15 cellular contexts compared by ENCODE assay signal in the genomic region with DNA sequence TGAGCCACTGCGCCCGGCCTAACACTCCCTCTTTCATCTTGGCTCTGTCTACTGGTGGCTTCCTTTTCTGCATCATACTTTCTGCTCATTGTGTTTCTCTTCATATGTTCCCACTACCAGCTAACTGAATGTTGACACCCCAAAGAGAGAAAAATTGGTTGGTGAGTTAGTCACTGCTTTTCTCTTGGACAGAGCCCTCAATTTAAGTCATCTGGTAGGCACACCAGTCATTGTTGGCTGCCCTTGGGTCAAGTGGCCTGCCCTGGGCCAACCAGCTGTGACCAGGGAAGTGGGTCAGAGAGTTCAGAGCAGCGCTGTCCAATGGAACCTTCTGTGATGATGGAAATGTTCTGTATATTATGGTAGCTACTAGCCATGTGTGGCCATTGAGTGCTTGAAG. TPM values are rescaled to one million over a fixed set of nuclear protein-coding genes. Genes with fewer than 3 reads are reported as not detected.
DNase-seq lines count a peak whose midpoint lies in the region; ATAC-seq, FAIRE-seq and TF ChIP-seq lines count a peak whose summit lies in the region.
"Had no signal": no experiment of that assay in that cellular context is flagged by ENCODE, and none has a peak within 500 bp of the region (broad histone marks: within the 10 kb centered on the region; RNA-seq: fewer than 3 reads in every experiment).

No MANE protein-coding gene starts in this region.

- CTCF ChIA-PET in HepG2 (lab: Yijun Ruan, JAX; ENCODE audit: low intra/inter-chr PET ratio, low total read pairs) = no interaction called here

- intact Hi-C loops in spleen (cut with DNase I; ENCODE audit: low total_unique reads) = no loop called here
- intact Hi-C loops in HepG2 (cut with micrococcal nuclease; ENCODE audit: unreplicated experiment) = no loop called here

- POLR2A ChIA-PET in HepG2 (lab: Yijun Ruan, JAX) = interaction anchor here (1.2 kb wide), 1 partner anchor 12 kb away, joined by 3 read pairs; no protein-coding TSS in a partner anchor

- TF ChIP-seq EP300 in HepG2 (IDR thresholded peaks at IDR 0.05; ENCODE audit: low read depth in 2 of 2, low read length in 2 of 2) = no peak
- TF ChIP-seq EP300 in HepG2 (CRISPR knock-in tag; IDR thresholded peaks at IDR 0.05; ENCODE audit: borderline replicate concordance) = no peak

- H3K14ac ChIP-seq in mesenchymal stem cell (ENCODE audit: low read length in 2 of 2) = no peak overlapping the region

- H3K9ac ChIP-seq in mesenchymal stem cell (ENCODE audit: low read length) (no peak overlapping the region), HepG2 (ENCODE audit: insufficient read depth, low read depth, low read length) (no peak overlapping the region)
- H3K9ac ChIP-seq: BLaER1 treated with 17β-estradiol and CSF1 and Interleukin-3, amounts not matched to agents 10 nM and 100 nM; GM23248 had no signal

- no peak for TF ChIP-seq POLR2A in spleen (IDR thresholded peaks at IDR 0.05)
- TF ChIP-seq POLR2A in HepG2 (IDR thresholded peaks at IDR 0.05; ENCODE audit: insufficient read depth in 1 of 2, low read depth in 2 of 2, low read length in 2 of 2) = no peak

- peak overlapping the region; percentile 75 for H4K91ac ChIP-seq in mesenchymal stem cell (ENCODE audit: low read length)

- no peak for TF ChIP-seq CTCF in chondrocyte (IDR thresholded peaks at IDR 0.05)
- TF ChIP-seq CTCF in spleen (IDR thresholded peaks at IDR 0.05 in 8 of 11, conservative IDR thresholded peaks at IDR 0.05 in 3 of 11) = no peak
- no peak for TF ChIP-seq CTCF in WERI-Rb-1 (IDR thresholded peaks at IDR 0.05; ENCODE audit: low read depth, low read length)
- no peak for TF ChIP-seq CTCF in HepG2 (CRISPR knock-in tag; IDR thresholded peaks at IDR 0.05)

- H3K18ac ChIP-seq in mesenchymal stem cell (ENCODE audit: low read depth in 1 of 2, low read length in 2 of 2) = no peak overlapping the region

- H3K4me3 ChIP-seq in mesenchymal stem cell (ENCODE audit: insufficient read depth in 1 of 2, low read depth in 1 of 2, low read length in 2 of 2) (no peak overlapping the region), spleen (no peak overlapping the region), WERI-Rb-1 (ENCODE audit: low read depth, low read length) (no peak overlapping the region), HepG2 (replicated peaks in 1 of 3; ENCODE audit: insufficient read depth in 1 of 3, low read depth in 2 of 3, low read length in 3 of 3) (no peak overlapping the region)
- H3K4me3 ChIP-seq: BLaER1 treated with 17β-estradiol and CSF1 and Interleukin-3, amounts not matched to agents 10 nM and 100 nM; GM23248 had no signal

- BruUV-seq in HepG2 (replicated peaks; lab: Mats Ljungman, UMichigan) = no TSS peak

- no peak for ATAC-seq in activated naive CD8-positive, alpha-beta T cell treated with anti-CD3 and anti-CD28 coated beads, Interleukin-2, amount 50 U/mL, for 24 hours
- ATAC-seq in HepG2 = no peak
- ATAC-seq: HCT116 had no signal

- H3K9me3 Mint-ChIP-seq in activated naive CD8-positive, alpha-beta T cell (ENCODE audit: low read depth) = peaks cover 4% of the 10 kb centered on the region
- H3K9me3 Mint-ChIP-seq in activated naive CD8-positive, alpha-beta T cell treated with anti-CD3 and anti-CD28 coated beads, Interleukin-2, amount 50 U/mL, for 24 hours = no peaks in the 10 kb centered on the region
- no peaks in the 10 kb centered on the region for H3K9me3 Mint-ChIP-seq in chondrocyte (ENCODE audit: low read depth)

- H2AFZ ChIP-seq in mesenchymal stem cell (ENCODE audit: low read depth, low read length) = no peak overlapping the region
- H2AFZ ChIP-seq in HepG2 (ENCODE audit: low read length) = no peak overlapping the region
- H2AFZ ChIP-seq: GM23248 had no signal

- H3K27me3 Mint-ChIP-seq in activated naive CD8-positive, alpha-beta T cell = no peaks in the 10 kb centered on the region
- no peaks in the 10 kb centered on the region for H3K27me3 Mint-ChIP-seq in activated naive CD8-positive, alpha-beta T cell treated with anti-CD3 and anti-CD28 coated beads, Interleukin-2, amount 50 U/mL, for 24 hours
- H3K27me3 Mint-ChIP-seq in chondrocyte (ENCODE audit: low read depth) = no peaks in the 10 kb centered on the region
- H3K27me3 Mint-ChIP-seq: CD4-positive, CD25-positive, alpha-beta regulatory T cell had no signal

- H3K27me3 ChIP-seq in mesenchymal stem cell (ENCODE audit: control insufficient read depth in 1 of 2, insufficient read depth in 1 of 2, low read length in 2 of 2) (no peaks in the 10 kb centered on the region), spleen (replicated peaks in 1 of 7) (no peaks in the 10 kb centered on the region), WERI-Rb-1 (ENCODE audit: insufficient read depth, low read depth, severe bottlenecking) (no peaks in the 10 kb centered on the region), HepG2 (ENCODE audit: control insufficient read depth in 1 of 2, insufficient read depth in 2 of 2, low read length in 2 of 2) (no peaks in the 10 kb centered on the region)
- H3K27me3 ChIP-seq: BLaER1 treated with 17β-estradiol and CSF1 and Interleukin-3, amounts not matched to agents 10 nM and 100 nM had no signal

- WGBS in mesenchymal stem cell = 80% methylated on average over 1 of the region's 3 CpGs
- WGBS in spleen, 5 donors = 95 to 100% (median 97%) methylated on average over 3 of the region's 3 CpGs
- 97% methylated on average over 3 of the region's 3 CpGs for WGBS in HepG2 (ENCODE audit: low lambda C conversion rate)

- H3K4me2 ChIP-seq in mesenchymal stem cell (ENCODE audit: low read length, poor library complexity, severe bottlenecking) = no peak overlapping the region
- H3K4me2 ChIP-seq in HepG2 (ENCODE audit: low read depth, low read length) = no peak overlapping the region
- H3K4me2 ChIP-seq: BLaER1 treated with 17β-estradiol and CSF1 and Interleukin-3, amounts not matched to agents 10 nM and 100 nM had no signal

- H3K4me3 Mint-ChIP-seq in activated naive CD8-positive, alpha-beta T cell = no peak overlapping the region
- no peak overlapping the region for H3K4me3 Mint-ChIP-seq in activated naive CD8-positive, alpha-beta T cell treated with anti-CD3 and anti-CD28 coated beads, Interleukin-2, amount 50 U/mL, for 24 hours
- no peak overlapping the region for H3K4me3 Mint-ChIP-seq in chondrocyte (ENCODE audit: unreplicated experiment)
- H3K4me3 Mint-ChIP-seq: CD4-positive, CD25-positive, alpha-beta regulatory T cell had no signal

- no peak overlapping the region for H2BK120ac ChIP-seq in mesenchymal stem cell (ENCODE audit: low read depth, low read length)

- no peaks in the 10 kb centered on the region for H3K36me3 ChIP-seq in mesenchymal stem cell (ENCODE audit: control insufficient read depth in 1 of 2, insufficient read depth in 2 of 2, low read depth in 1 of 2, low read length in 2 of 2)
- H3K36me3 ChIP-seq in spleen = peaks cover 0 to 10% (median 0%) of the 10 kb centered on the region in 6 donors
- H3K36me3 ChIP-seq in WERI-Rb-1 = peaks cover 7% of the 10 kb centered on the region
- no peaks in the 10 kb centered on the region for H3K36me3 ChIP-seq in HepG2 (replicated peaks in 1 of 2; ENCODE audit: control insufficient read depth in 1 of 2, insufficient read depth in 2 of 2, low read length in 2 of 2)
- H3K36me3 ChIP-seq: BLaER1 treated with 17β-estradiol and CSF1 and Interleukin-3, amounts not matched to agents 10 nM and 100 nM had no signal

- FAIRE-seq in HepG2 (lab: Jason Lieb, UNC) = no peak
- FAIRE-seq: H54 had no signal

- H3K23ac ChIP-seq in mesenchymal stem cell (ENCODE audit: low read length in 2 of 2) = no peak overlapping the region

- no peak overlapping the region for H2BK12ac ChIP-seq in mesenchymal stem cell (ENCODE audit: low read length in 2 of 2)

- no peak overlapping the region for H2BK5ac ChIP-seq in mesenchymal stem cell (ENCODE audit: low read depth, low read length, poor library complexity, severe bottlenecking)

- in situ Hi-C loops in HepG2 (cut with HindIII; ENCODE audit: extremely low pct_ligation_motif_present, low pct_unique_long_range_greater_than_20kb) = no loop called here

- H3K79me1 ChIP-seq in mesenchymal stem cell (replicated peaks; ENCODE audit: low read length, poor library complexity, severe bottlenecking) = peaks cover 21% of the 10 kb centered on the region

- H4K8ac ChIP-seq in mesenchymal stem cell (ENCODE audit: low read length) = no peak overlapping the region

- peaks cover 4% of the 10 kb centered on the region for H3K36me3 Mint-ChIP-seq in activated naive CD8-positive, alpha-beta T cell
- H3K36me3 Mint-ChIP-seq in activated naive CD8-positive, alpha-beta T cell treated with anti-CD3 and anti-CD28 coated beads, Interleukin-2, amount 50 U/mL, for 24 hours (ENCODE audit: low read depth) = peaks cover 4% of the 10 kb centered on the region
- H3K36me3 Mint-ChIP-seq in chondrocyte (ENCODE audit: low read depth) = peaks cover under 1% of the 10 kb centered on the region

- H3K27ac Mint-ChIP-seq in activated naive CD8-positive, alpha-beta T cell = peak overlapping the region; percentile 46
- H3K27ac Mint-ChIP-seq in activated naive CD8-positive, alpha-beta T cell treated with anti-CD3 and anti-CD28 coated beads, Interleukin-2, amount 50 U/mL, for 24 hours = no peak overlapping the region
- H3K27ac Mint-ChIP-seq in chondrocyte (ENCODE audit: unreplicated experiment) = no peak overlapping the region

- peaks cover 13% of the 10 kb centered on the region for H3K4me1 ChIP-seq in mesenchymal stem cell (ENCODE audit: control insufficient read depth, insufficient read depth, low read depth, low read length)
- peaks cover 5 to 61% (median 32%) of the 10 kb centered on the region in 6 donors for H3K4me1 ChIP-seq in spleen
- peaks cover 51% of the 10 kb centered on the region for H3K4me1 ChIP-seq in HepG2 (ENCODE audit: insufficient read depth, low read length)

- H3K27ac ChIP-seq in mesenchymal stem cell (ENCODE audit: low read length, poor library complexity, severe bottlenecking) = no peak overlapping the region
- H3K27ac ChIP-seq in spleen = no peak overlapping the region
- no peak overlapping the region; the same call in none of the 2 replicates for H3K27ac ChIP-seq in WERI-Rb-1
- no peak overlapping the region for H3K27ac ChIP-seq in HepG2 (ENCODE audit: extremely low read length, insufficient read depth, low read length)
- H3K27ac ChIP-seq: BLaER1 treated with 17β-estradiol and CSF1 and Interleukin-3, amounts not matched to agents 10 nM and 100 nM; GM23248 had no signal

- H4K20me1 ChIP-seq in HepG2 (ENCODE audit: insufficient read depth, low read length) = no peaks in the 10 kb centered on the region
- H4K20me1 ChIP-seq: BLaER1 treated with 17β-estradiol and CSF1 and Interleukin-3, amounts not matched to agents 10 nM and 100 nM had no signal

- no peak overlapping the region for H3K4ac ChIP-seq in mesenchymal stem cell (ENCODE audit: low read depth in 1 of 2, low read length in 2 of 2)

- no peak overlapping the region for H2AK5ac ChIP-seq in mesenchymal stem cell (ENCODE audit: low read length, severe bottlenecking)

- H3K4me1 Mint-ChIP-seq in activated naive CD8-positive, alpha-beta T cell (ENCODE audit: low read depth) = peaks cover 18% of the 10 kb centered on the region
- H3K4me1 Mint-ChIP-seq in activated naive CD8-positive, alpha-beta T cell treated with anti-CD3 and anti-CD28 coated beads, Interleukin-2, amount 50 U/mL, for 24 hours = peaks cover 16% of the 10 kb centered on the region
- peaks cover 12% of the 10 kb centered on the region for H3K4me1 Mint-ChIP-seq in chondrocyte (ENCODE audit: low read depth)

- no peak for TF ChIP-seq RAD21 in HepG2 (CRISPR knock-in tag; IDR thresholded peaks at IDR 0.05)

- peaks cover 14% of the 10 kb centered on the region for H3K79me2 ChIP-seq in HepG2 (ENCODE audit: insufficient read depth, low read length)

- no peak for DNase-seq in activated naive CD8-positive, alpha-beta T cell treated with anti-CD3 and anti-CD28 coated beads, Interleukin-2, amount 50 U/mL, for 24 hours
- DNase-seq in chondrocyte (ENCODE audit: low spot score) (peak; percentile 24), mesenchymal stem cell (no peak), spleen (peak; percentile 46), WERI-Rb-1 (no peak), HepG2 (ENCODE audit: low spot score) (no peak)
- no peak for DNase-seq in activated T-cell treated with anti-CD3 and anti-CD28 coated beads, Interleukin-2, amount 50 U/mL, for 48 hours
- DNase-seq: 8988T; CD4-positive, CD25-positive, alpha-beta regulatory T cell; DMS 273 treated with DMSO at 0.1 percent for 48 hours; GM23248 had no signal

- H3K9me3 ChIP-seq in mesenchymal stem cell (ENCODE audit: control insufficient read depth, low read length) (no peaks in the 10 kb centered on the region), spleen (no peaks in the 10 kb centered on the region), WERI-Rb-1 (ENCODE audit: severe bottlenecking) (peaks cover 5% of the 10 kb centered on the region), HepG2 (ENCODE audit: low read length) (no peaks in the 10 kb centered on the region)

- no peak overlapping the region for H2BK15ac ChIP-seq in mesenchymal stem cell (ENCODE audit: low read depth, poor library complexity, severe bottlenecking)

RNA-seq across cellular contexts. Expression of a gene that starts 52.0 kb away (rescaled TPM):
- total RNA-seq in chondrocyte (11.7 to 16.4 TPM (median 15.7 TPM) in 3 replicates), spleen (10 to 100 TPM; 47.2 to 85.2 (median 59.7) TPM), HepG2 (2016; rRNA removed; fragmentation: Illumina TruSeq; extraction: Trizol) (12.6 and 12.8 TPM in 2 replicates)
- polyA plus RNA-seq in mesenchymal stem cell (2013, experiment 1 of 2) = 56.5 TPM
- polyA plus RNA-seq in mesenchymal stem cell (2013, experiment 2 of 2) = 57.3 TPM
- polyA plus RNA-seq in spleen (10 to 100 TPM; 15.5 to 25.0 (median 18.4) TPM), HepG2 (2011; rRNA removed) (10.4 and 11.5 TPM in 2 replicates)
- 6.3 and 7.7 TPM in 2 replicates for total RNA-seq in HepG2 (2016; cell fraction: cytosol; rRNA removed; fragmentation: Illumina TruSeq; extraction: Trizol; ENCODE audit: low read depth)
- total RNA-seq in HepG2 (2016; cell fraction: insoluble cytoplasmic fraction; rRNA removed; fragmentation: Illumina TruSeq; extraction: Trizol) = 11.4 and 13.0 TPM in 2 replicates
- total RNA-seq in HepG2 (2016; cell fraction: membrane; rRNA removed; fragmentation: Illumina TruSeq; extraction: Trizol) = 18.1 and 19.4 TPM in 2 replicates
- total RNA-seq in HepG2 (2016; cell fraction: nucleus; rRNA removed; fragmentation: Illumina TruSeq; extraction: Trizol) = 6.4 and 8.1 TPM in 2 replicates
- polyA plus RNA-seq in HepG2 (2011; cell fraction: cytosol; rRNA removed) = 10.0 and 11.4 TPM in 2 replicates
- 11.8 and 12.9 TPM in 2 replicates for polyA plus RNA-seq in HepG2 (2011; cell fraction: nucleus; rRNA removed)
- polyA plus RNA-seq in HepG2 (2012) = 10.9 and 14.3 TPM in 2 replicates
- 7.6 and 7.7 TPM in 2 replicates for polyA plus RNA-seq in HepG2 (2016; cell fraction: cytosol; fragmentation: Illumina TruSeq; extraction: Trizol; ENCODE audit: low read depth)
- polyA plus RNA-seq in HepG2 (2016; cell fraction: insoluble cytoplasmic fraction; fragmentation: Illumina TruSeq; extraction: Trizol; ENCODE audit: low read depth) = 14.0 and 15.2 TPM in 2 replicates
- polyA plus RNA-seq in HepG2 (2016; cell fraction: membrane; fragmentation: Illumina TruSeq; extraction: Trizol; ENCODE audit: low read depth) = 16.0 and 16.9 TPM in 2 replicates
- 15.4 and 17.0 TPM in 2 replicates for polyA plus RNA-seq in HepG2 (2016; cell fraction: nucleus; fragmentation: Illumina TruSeq; extraction: Trizol; ENCODE audit: insufficient read depth, low read depth)
- 5.5 and 9.4 TPM in 2 replicates for polyA minus RNA-seq in HepG2 (2011; rRNA and poly(A)+ RNA removed; ENCODE audit: low replicate concordance)
- 5.5 and 8.2 TPM in 2 replicates for polyA minus RNA-seq in HepG2 (2011; cell fraction: cytosol; rRNA and poly(A)+ RNA removed)
- polyA minus RNA-seq in HepG2 (2011; cell fraction: nucleus; rRNA and poly(A)+ RNA removed) = 5.2 and 6.5 TPM in 2 replicates

Comparison
In these comparisons a context has a peak if more than half of its experiments do, and no peak if none do; other contexts are left out.
1. DNase-seq: peak in chondrocyte (single experiment) and spleen (single experiment); none in activated naive CD8-positive, alpha-beta T cell treated with anti-CD3 and anti-CD28 coated beads, Interleukin-2, amount 50 U/mL, for 24 hours (single experiment), mesenchymal stem cell (single experiment), activated T-cell treated with anti-CD3 and anti-CD28 coated beads, Interleukin-2, amount 50 U/mL, for 48 hours (0 of 2), WERI-Rb-1 (single experiment) and HepG2 (single experiment).